1 cellular context compared by ENCODE assay signal in genomic region chr11:46252373-46252914, GRCh38.
A peak's percentile ranks its signal among the peaks of the same experiment; 100 is the strongest.
TF ChIP-seq lines count a peak whose summit lies in the region.

No MANE protein-coding gene starts in this region.

TF ChIP-seq in HepG2, 621 proteins besides CTCF, POLR2A, EP300 and RAD21 (continued from another document and continues in another):
- peak; percentile 75 for TF ChIP-seq PATZ1 (CRISPR knock-in tag; IDR thresholded peaks at IDR 0.05)
- TF ChIP-seq ZNF12 (CRISPR knock-in tag; IDR thresholded peaks at IDR 0.05), result no peak
- TF ChIP-seq CHCHD3 (CRISPR knock-in tag; IDR thresholded peaks at IDR 0.05), result no peak
- no peak for TF ChIP-seq ZNF652 (CRISPR knock-in tag; IDR thresholded peaks at IDR 0.05; ENCODE audit: borderline replicate concordance, low read depth)
- no peak for TF ChIP-seq ZNF143 (CRISPR knock-in tag; IDR thresholded peaks at IDR 0.05)
- TF ChIP-seq MTF1 (CRISPR knock-in tag; IDR thresholded peaks at IDR 0.05), result no peak
- peak; percentile 56; the same call in 1 of the 2 replicates for TF ChIP-seq ZNF292 (CRISPR knock-in tag; IDR thresholded peaks at IDR 0.05; ENCODE audit: borderline replicate concordance, low read depth)
- TF ChIP-seq ZNF407 (CRISPR knock-in tag; IDR thresholded peaks at IDR 0.05; ENCODE audit: not compliant biosample characterization), result no peak
- no peak for TF ChIP-seq GFI1 (CRISPR knock-in tag; IDR thresholded peaks at IDR 0.05; ENCODE audit: borderline replicate concordance)
- TF ChIP-seq POLR2AphosphoS2 (IDR thresholded peaks at IDR 0.05; ENCODE audit: low read depth, low read length), result no peak
- peak; percentile 53 for TF ChIP-seq ZEB1 (IDR thresholded peaks at IDR 0.05; ENCODE audit: insufficient replicate concordance, low read depth)
- TF ChIP-seq ZFP62 (CRISPR knock-in tag; IDR thresholded peaks at IDR 0.05), result no peak
- no peak for TF ChIP-seq ZBTB10 (CRISPR knock-in tag; IDR thresholded peaks at IDR 0.05; ENCODE audit: borderline replicate concordance)
- peak; percentile 52; the same call in 1 of the 2 replicates for TF ChIP-seq BCL6 (CRISPR knock-in tag; IDR thresholded peaks at IDR 0.05)
- no peak for TF ChIP-seq FIP1L1 (IDR thresholded peaks at IDR 0.05; ENCODE audit: borderline replicate concordance, insufficient read depth, low read depth, low read length)
- peak; percentile 64; the same call in 1 of the 2 replicates for TF ChIP-seq HDAC2 (CRISPR knock-in tag; IDR thresholded peaks at IDR 0.05)
- no peak for TF ChIP-seq HOXA9 (CRISPR knock-in tag; IDR thresholded peaks at IDR 0.05; ENCODE audit: borderline replicate concordance)
- no peak for TF ChIP-seq POLR2G (IDR thresholded peaks at IDR 0.05; ENCODE audit: low read depth, low read length)
- TF ChIP-seq ZNF496 (CRISPR knock-in tag; IDR thresholded peaks at IDR 0.05; ENCODE audit: insufficient replicate concordance), result no peak
- TF ChIP-seq RERE (CRISPR knock-in tag; IDR thresholded peaks at IDR 0.05; ENCODE audit: low read depth), result no peak
- peak; percentile 82; the same call in 1 of the 2 replicates for TF ChIP-seq RXRB (CRISPR knock-in tag; IDR thresholded peaks at IDR 0.05; ENCODE audit: borderline replicate concordance)
- TF ChIP-seq CENPX (CRISPR knock-in tag; IDR thresholded peaks at IDR 0.05), result no peak
- no peak for TF ChIP-seq ZNF432 (CRISPR knock-in tag; IDR thresholded peaks at IDR 0.05; ENCODE audit: borderline replicate concordance)
- no peak for TF ChIP-seq EEA1 (CRISPR knock-in tag; IDR thresholded peaks at IDR 0.05; ENCODE audit: borderline replicate concordance)
- peak; percentile 78 for TF ChIP-seq HNF4A (CRISPR knock-in tag; IDR thresholded peaks at IDR 0.05)
- no peak for TF ChIP-seq NFE2L1 (CRISPR knock-in tag; IDR thresholded peaks at IDR 0.05; ENCODE audit: borderline replicate concordance)
- no peak for TF ChIP-seq ZNF121 (CRISPR knock-in tag; IDR thresholded peaks at IDR 0.05)
- TF ChIP-seq YY1 (IDR thresholded peaks at IDR 0.05; ENCODE audit: insufficient read depth, insufficient replicate concordance, low read depth, low read length), result no peak
- no peak for TF ChIP-seq ZNF329 (CRISPR knock-in tag; IDR thresholded peaks at IDR 0.05; ENCODE audit: low read depth)
- TF ChIP-seq RARG (CRISPR knock-in tag; IDR thresholded peaks at IDR 0.05; ENCODE audit: low read depth), result no peak
- no peak for TF ChIP-seq ZNF3 (CRISPR knock-in tag; IDR thresholded peaks at IDR 0.05)
- peak; percentile 20; the same call in 1 of the 2 replicates for TF ChIP-seq TBX3 (IDR thresholded peaks at IDR 0.05; ENCODE audit: borderline replicate concordance)
- TF ChIP-seq ETV5 (CRISPR knock-in tag; IDR thresholded peaks at IDR 0.05; ENCODE audit: borderline replicate concordance), result peak; percentile 34; the same call in 1 of the 2 replicates
- no peak for TF ChIP-seq IRF1 (CRISPR knock-in tag; IDR thresholded peaks at IDR 0.05; ENCODE audit: low read depth)
- no peak for TF ChIP-seq BRD4 (CRISPR knock-in tag; IDR thresholded peaks at IDR 0.05)
- TF ChIP-seq GTF2F1 (IDR thresholded peaks at IDR 0.05; ENCODE audit: low read length), result no peak
- TF ChIP-seq ZHX1 (CRISPR knock-in tag; IDR thresholded peaks at IDR 0.05; ENCODE audit: low read depth), result no peak
- TF ChIP-seq BRCA1 (CRISPR knock-in tag; IDR thresholded peaks at IDR 0.05), result no peak
- peak; percentile 69; the same call in 1 of the 2 replicates for TF ChIP-seq HNF4G (IDR thresholded peaks at IDR 0.05; ENCODE audit: borderline replicate concordance, low read depth, low read length)
- TF ChIP-seq HNF4G (CRISPR knock-in tag; IDR thresholded peaks at IDR 0.05; ENCODE audit: borderline replicate concordance, low read depth), result no peak
- TF ChIP-seq ZNF160 (CRISPR knock-in tag; IDR thresholded peaks at IDR 0.05), result no peak
- TF ChIP-seq ZNF724P (CRISPR knock-in tag; IDR thresholded peaks at IDR 0.05; ENCODE audit: borderline replicate concordance), result no peak
